Comparison of ENCODE assay signal across 18 cellular contexts in the genomic region with DNA sequence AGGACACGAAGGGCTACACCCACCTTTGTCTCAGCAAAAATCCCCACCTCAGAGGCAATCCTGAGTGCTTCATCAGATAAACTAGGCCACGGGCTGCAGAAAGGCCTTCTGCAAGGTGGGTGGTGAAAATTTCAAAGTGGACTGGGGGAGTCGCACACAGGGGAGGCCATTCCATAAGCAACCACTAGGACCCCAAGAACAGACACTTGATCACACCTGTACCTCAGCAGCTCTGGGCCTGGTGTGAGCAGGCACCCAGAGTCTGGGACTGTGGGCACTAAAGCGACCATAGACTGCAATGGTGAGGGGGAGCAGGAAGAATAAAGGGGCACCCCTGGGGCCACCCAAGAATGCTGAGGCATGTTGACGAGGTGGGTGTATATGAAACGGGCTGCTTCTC.
"Had no signal": no experiment of that assay in that cellular context is flagged by ENCODE, and none has a peak within 500 bp of the region (broad histone marks: within the 10 kb centered on the region; RNA-seq: fewer than 3 reads in every experiment).

No MANE protein-coding gene starts in this region.

- H3K4me3 Mint-ChIP-seq: naive thymus-derived CD8-positive, alpha-beta T cell; neural progenitor cell; type B pancreatic cell had no signal

- H3K4me1 Mint-ChIP-seq: naive thymus-derived CD8-positive, alpha-beta T cell; neural progenitor cell had no signal

- ATAC-seq: gastrocnemius medialis; left lobe of liver; mucosa of descending colon; naive thymus-derived CD8-positive, alpha-beta T cell; pancreas; right cardiac atrium; stimulated activated naive CD8-positive, alpha-beta T cell treated with anti-CD3 and anti-CD28 coated beads, Interleukin-15, Interleukin-2, amounts not matched to agents 100 U/mL and 50 U/mL, for 24 hours had no signal

- H3K9me3 ChIP-seq: esophagus muscularis mucosa, gastrocnemius medialis, mucosa of descending colon, pancreas, suprapubic skin, thyroid gland had no signal

- H3K27me3 Mint-ChIP-seq: naive thymus-derived CD8-positive, alpha-beta T cell; progenitor cell of endocrine pancreas; type B pancreatic cell had no signal

- DNase-seq: effector CD4-positive, alpha-beta T cell; gastrocnemius medialis; islet precursor cell; mammary epithelial cell; mucosa of descending colon; naive thymus-derived CD8-positive, alpha-beta T cell; occipital lobe; pancreas; right cardiac atrium; stimulated activated CD4-positive, alpha-beta T cell treated with anti-CD3 and anti-CD28 coated beads, Interleukin-2, amount 100 ng/mL, for 48 hours; stimulated activated naive CD8-positive, alpha-beta T cell treated with anti-CD3 and anti-CD28 coated beads, Interleukin-15, Interleukin-2, amounts not matched to agents 100 U/mL and 50 U/mL, for 24 hours; thyroid gland had no signal

- H3K9me3 Mint-ChIP-seq: naive thymus-derived CD8-positive, alpha-beta T cell; neural progenitor cell; type B pancreatic cell had no signal

- H3K27ac Mint-ChIP-seq: naive thymus-derived CD8-positive, alpha-beta T cell; neural progenitor cell; progenitor cell of endocrine pancreas; type B pancreatic cell had no signal
